In genomic region chr2:219919506-219919905, GRCh38 we compare ENCODE assay signal across 1 cellular context.
TF ChIP-seq lines count a peak whose summit lies in the region.

No MANE protein-coding gene starts in this region.

TF ChIP-seq in GM23338, 12 proteins besides CTCF, POLR2A, EP300 and RAD21 (continued from another document):
- no peak for TF ChIP-seq REST (IDR thresholded peaks at IDR 0.05; ENCODE audit: unreplicated experiment)
- no peak for TF ChIP-seq ZNF114 (CRISPR knock-in tag; IDR thresholded peaks at IDR 0.05)
- TF ChIP-seq EZH2phosphoT487 (IDR thresholded peaks at IDR 0.05; ENCODE audit: unreplicated experiment): no peak
- TF ChIP-seq NANOG (IDR thresholded peaks at IDR 0.05; ENCODE audit: borderline replicate concordance): no peak
- no peak for TF ChIP-seq STAT1 (IDR thresholded peaks at IDR 0.05; ENCODE audit: unreplicated experiment)
- TF ChIP-seq POLR2AphosphoS5 (IDR thresholded peaks at IDR 0.05; ENCODE audit: low read depth): no peak
